In genomic region chrX:73987166-73987565, GRCh38 we compare ENCODE assay signal across 16 cellular contexts.
DNase-seq lines count a peak whose midpoint lies in the region; ATAC-seq and TF ChIP-seq lines count a peak whose summit lies in the region.
"Had no signal": no experiment of that assay in that cellular context is flagged by ENCODE, and none has a peak within 500 bp of the region (broad histone marks: within the 10 kb centered on the region; RNA-seq: fewer than 3 reads in every experiment).

No MANE protein-coding gene starts in this region.

- no peak overlapping the region for H3K27ac Mint-ChIP-seq in CD4-positive, alpha-beta T cell
- peak overlapping the region; percentile 60 for H3K27ac Mint-ChIP-seq in T-helper 17 cell
- H3K27ac Mint-ChIP-seq: H9 had no signal

- POLR2A ChIA-PET in CD4-positive, alpha-beta T cell (lab: Charles Lee): no interaction called here
- POLR2A ChIA-PET in GM10248 (lab: Yijun Ruan, JAX): no interaction called here

- peaks cover 27% of the 10 kb centered on the region for H3K36me3 Mint-ChIP-seq in CD4-positive, alpha-beta T cell (ENCODE audit: low read depth)
- no peaks in the 10 kb centered on the region for H3K36me3 Mint-ChIP-seq in T-helper 17 cell (ENCODE audit: low read depth)

- no peaks in the 10 kb centered on the region for H3K27me3 ChIP-seq in CD4-positive, alpha-beta T cell (ENCODE audit: control insufficient read depth, insufficient read depth, low read length)
- H3K27me3 ChIP-seq: BE2C, SJSA1 had no signal

- H3K27me3 Mint-ChIP-seq in CD4-positive, alpha-beta T cell: no peaks in the 10 kb centered on the region
- H3K27me3 Mint-ChIP-seq in T-helper 17 cell: no peaks in the 10 kb centered on the region
- H3K27me3 Mint-ChIP-seq: CD8-positive, alpha-beta memory T cell had no signal

- no peaks in the 10 kb centered on the region for H3K9me3 Mint-ChIP-seq in CD4-positive, alpha-beta T cell
- H3K9me3 Mint-ChIP-seq: CD8-positive, alpha-beta memory T cell had no signal

- no peaks in the 10 kb centered on the region for H3K4me1 Mint-ChIP-seq in CD4-positive, alpha-beta T cell (ENCODE audit: low read depth)
- no peaks in the 10 kb centered on the region for H3K4me1 Mint-ChIP-seq in T-helper 17 cell

- TF ChIP-seq CTCF in CD4-positive, alpha-beta T cell (IDR thresholded peaks at IDR 0.05): no peak
- TF ChIP-seq CTCF in GM10248 (IDR thresholded peaks at IDR 0.05; ENCODE audit: control extremely low read depth, extremely low read depth, low read depth, missing control alignments): no peak

- peak overlapping the region; percentile 15 for H3K4me3 Mint-ChIP-seq in CD4-positive, alpha-beta T cell
- no peak overlapping the region for H3K4me3 Mint-ChIP-seq in T-helper 17 cell
- H3K4me3 Mint-ChIP-seq: CD8-positive, alpha-beta memory T cell; H9 had no signal

- H3K27ac ChIP-seq in CD4-positive, alpha-beta T cell (ENCODE audit: low read depth, low read length): no peak overlapping the region
- H3K27ac ChIP-seq: SJSA1 had no signal

- DNase-seq in CD4-positive, alpha-beta T cell: no peak
- DNase-seq in GM10248 (ENCODE audit: extremely low spot score) (peak; percentile 15), T-helper 17 cell (no peak), NK-92 (lab: John Stamatoyannopoulos, UW; ENCODE audit: unreplicated experiment) (no peak), retina (no peak)
- DNase-seq in activated naive CD4-positive, alpha-beta T cell treated with Interleukin-2 at 50 U/mL for 16 hours: no peak
- DNase-seq: BE2C; CD8-positive, alpha-beta memory T cell; H9; NCI-H1048; NCI-H146; PC-3; SW 1271 had no signal

- CTCF ChIA-PET in CD4-positive, alpha-beta T cell (lab: Charles Lee): no interaction called here
- CTCF ChIA-PET in GM10248 (lab: Yijun Ruan, JAX): no interaction called here

- intact Hi-C loops in CD4-positive, alpha-beta T cell (cut with DNase I, micrococcal nuclease): no loop called here

- H3K9me3 ChIP-seq in CD4-positive, alpha-beta T cell (ENCODE audit: control insufficient read depth, low read length): no peaks in the 10 kb centered on the region
- no peaks in the 10 kb centered on the region for H3K9me3 ChIP-seq in T-helper 17 cell (ENCODE audit: control insufficient read depth, low read length, poor library complexity, severe bottlenecking)
- H3K9me3 ChIP-seq: BE2C, SJSA1 had no signal

- no peak for ATAC-seq in CD4-positive, alpha-beta T cell (ENCODE audit: poor library complexity)
- peak; percentile 81 for ATAC-seq in GM18870 (IDR thresholded peaks at IDR 0.05; ENCODE audit: unreplicated experiment)
- ATAC-seq in T-helper 17 cell: no peak
- ATAC-seq: K562, PC-3 had no signal
